12 cellular contexts compared by ENCODE assay signal in genomic region chr12:20798561-20798960, GRCh38. TPM values are rescaled to one million over a fixed set of nuclear protein-coding genes. Genes with fewer than 3 reads are reported as not detected.
A peak's percentile ranks its signal among the peaks of the same experiment; 100 is the strongest.
DNase-seq lines count a peak whose midpoint lies in the region; ATAC-seq and TF ChIP-seq lines count a peak whose summit lies in the region.
"Had no signal": no experiment of that assay in that cellular context is flagged by ENCODE, and none has a peak within 500 bp of the region (broad histone marks: within the 10 kb centered on the region; RNA-seq: fewer than 3 reads in every experiment).

No MANE protein-coding gene starts in this region.

- H3K4me2 ChIP-seq in smooth muscle cell: no peak overlapping the region

- DNase-seq in HT1080 (ENCODE audit: low read depth): peak; percentile 13
- no peak for DNase-seq in RWPE2 (ENCODE audit: low spot score)
- no peak for DNase-seq in Right ventricle myocardium superior
- DNase-seq in smooth muscle cell (lab: John Stamatoyannopoulos, UW; ENCODE audit: unreplicated experiment): no peak
- DNase-seq in KG1 (lab: John Stamatoyannopoulos, UW): no peak
- no peak for DNase-seq in SKM-1 treated with dmso at 0.1 percent for 144 hours (lab: John Stamatoyannopoulos, UW; ENCODE audit: unreplicated experiment)
- DNase-seq: activated naive CD8-positive, alpha-beta T cell treated with anti-CD3 and anti-CD28 coated beads for 36 hours; naive B cell; NCI-H446 treated with DMSO at 0.1 percent for 48 hours had no signal

- no peak overlapping the region for H3K9ac ChIP-seq in smooth muscle cell (ENCODE audit: low read depth)

- WGBS in smooth muscle cell (ENCODE audit: low lambda C conversion rate): 55% methylated on average over 1 of the region's 1 CpG

- no peaks in the 10 kb centered on the region for H3F3A ChIP-seq in smooth muscle cell (ENCODE audit: low read depth)

- TF ChIP-seq CTCF in RWPE2 (IDR thresholded peaks at IDR 0.05; ENCODE audit: poor library complexity, severe bottlenecking): peak; percentile 18
- TF ChIP-seq CTCF in smooth muscle cell (IDR thresholded peaks at IDR 0.05; ENCODE audit: borderline replicate concordance, insufficient read depth, poor library complexity, severe bottlenecking): peak; percentile 36

- no peaks in the 10 kb centered on the region for H3K79me2 ChIP-seq in smooth muscle cell (ENCODE audit: low read depth)

- H3K4me3 ChIP-seq in RWPE2 (ENCODE audit: severe bottlenecking) (no peak overlapping the region), smooth muscle cell (no peak overlapping the region)

- H3K27me3 ChIP-seq in RWPE2 (ENCODE audit: insufficient read depth, poor library complexity, severe bottlenecking): no peaks in the 10 kb centered on the region
- no peaks in the 10 kb centered on the region for H3K27me3 ChIP-seq in smooth muscle cell (ENCODE audit: low read depth)

- ATAC-seq in RWPE2 (ENCODE audit: low read depth): no peak
- ATAC-seq in Right ventricle myocardium superior (ENCODE audit: poor library complexity): peak; percentile 90
- no peak for ATAC-seq in HG02678 (IDR thresholded peaks at IDR 0.05; ENCODE audit: unreplicated experiment)
- no peak for ATAC-seq in GM21717 (IDR thresholded peaks at IDR 0.05; ENCODE audit: unreplicated experiment)

- H3K27ac ChIP-seq in RWPE2 (ENCODE audit: poor library complexity, severe bottlenecking) (no peak overlapping the region), smooth muscle cell (ENCODE audit: low read depth) (no peak overlapping the region)

- H3K9me3 ChIP-seq in RWPE2 (ENCODE audit: severe bottlenecking) (no peaks in the 10 kb centered on the region), smooth muscle cell (replicated peaks; ENCODE audit: low read depth) (no peaks in the 10 kb centered on the region)

- no peaks in the 10 kb centered on the region for H3K4me1 ChIP-seq in RWPE2 (ENCODE audit: insufficient read depth, poor library complexity, severe bottlenecking)
- no peaks in the 10 kb centered on the region for H3K4me1 ChIP-seq in smooth muscle cell (ENCODE audit: low read depth)

- H3K36me3 ChIP-seq in RWPE2 (ENCODE audit: low read depth): no peaks in the 10 kb centered on the region
- H3K36me3 ChIP-seq in smooth muscle cell (ENCODE audit: low read depth): no peaks in the 10 kb centered on the region

- H4K20me1 ChIP-seq in smooth muscle cell (ENCODE audit: low read depth): no peaks in the 10 kb centered on the region

- no peak overlapping the region for H2AFZ ChIP-seq in smooth muscle cell (ENCODE audit: low read depth)

- intact Hi-C loops in Right ventricle myocardium superior (cut with DNase I): no loop called here

RNA-seq across cellular contexts. Expression of gene SLCO1B3, which starts 11.9 kb away (rescaled TPM):
- total RNA-seq in HT1080 (2014; rRNA removed; shearing (Covaris generic)): 11.6 and 13.6 TPM in 2 replicates
- 18.0 and 36.1 TPM in 2 replicates for polyA plus RNA-seq in HT1080 (2015; cell fraction: cytosol; rRNA removed)
- polyA plus RNA-seq in HT1080 (2015; cell fraction: nucleus; rRNA removed): 28.2 and 35.1 TPM in 2 replicates
- total RNA-seq in Right ventricle myocardium superior: not detected
- not detected in 2 replicates for total RNA-seq in smooth muscle cell
- not detected in 2 replicates for polyA plus RNA-seq in smooth muscle cell
- total RNA-seq: activated naive CD8-positive, alpha-beta T cell treated with anti-CD3 and anti-CD28 coated beads for 36 hours; temporal lobe had no signal

Comparison
In these comparisons a context has a peak if more than half of its experiments do, and no peak if none do; other contexts are left out.
1. RNA of gene SLCO1B3, which starts 11.9 kb away (total RNA-seq): 11.6 to 13.6 TPM in HT1080; not detected in Right ventricle myocardium superior (single experiment) and not detected in smooth muscle cell; every median in the first group is over 10 times any median in the second.